ENCODE assay signal across 15 cellular contexts in the genomic region with DNA sequence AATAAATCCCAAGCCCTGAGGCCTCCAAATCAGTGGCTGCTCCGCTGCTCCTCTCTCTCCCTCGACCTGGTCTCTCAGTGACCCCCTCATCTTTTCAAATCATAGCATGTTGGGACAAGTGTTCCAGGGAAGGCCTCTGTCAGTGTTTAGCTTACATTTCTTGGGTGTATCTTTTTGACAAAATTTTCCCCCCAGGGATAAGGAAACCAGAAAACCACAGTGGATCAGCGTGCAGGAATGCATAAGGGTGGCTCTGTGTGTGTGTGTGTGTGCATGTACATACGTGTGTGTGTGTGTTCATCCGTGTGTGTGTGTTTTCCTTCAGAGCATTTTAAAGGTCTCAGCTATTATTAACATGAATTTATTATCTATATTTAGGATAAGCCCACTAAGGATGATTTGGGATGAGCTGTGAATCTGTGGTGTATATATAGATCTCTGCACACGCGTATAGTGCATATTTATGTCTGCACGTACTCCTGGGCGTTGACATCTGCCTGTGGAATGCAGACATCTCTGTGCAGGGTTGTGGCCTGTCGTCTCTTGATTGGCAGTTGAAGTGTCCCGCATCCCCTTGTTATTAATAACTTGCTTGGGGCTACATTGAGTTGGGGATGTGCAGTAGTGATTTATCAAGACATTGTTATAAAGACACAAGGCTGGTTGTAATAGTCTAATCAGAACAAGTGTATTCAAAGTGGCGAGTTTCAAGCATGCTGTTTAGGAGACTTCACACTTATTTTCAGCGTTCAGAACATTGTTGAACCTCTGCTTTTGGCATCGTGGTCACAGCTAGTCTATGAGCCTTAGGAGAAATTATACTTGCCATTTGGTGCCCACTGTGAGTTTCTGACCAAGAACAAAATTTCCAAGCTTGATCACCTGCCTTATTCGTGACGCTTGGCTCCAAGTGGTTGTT. TPM values are rescaled to one million over a fixed set of nuclear protein-coding genes. Genes with fewer than 3 reads are reported as not detected.
DNase-seq lines count a peak whose midpoint lies in the region; ATAC-seq, FAIRE-seq and TF ChIP-seq lines count a peak whose summit lies in the region.
"Had no signal": no experiment of that assay in that cellular context is flagged by ENCODE, and none has a peak within 500 bp of the region (broad histone marks: within the 10 kb centered on the region; RNA-seq: fewer than 3 reads in every experiment).

No MANE protein-coding gene starts in this region.

- no peak for DNase-seq in activated T-helper 2 cell treated with anti-CD3 and anti-CD28 coated beads, Interferon-gamma antibody, Interleukin-2, Interleukin-4, amounts not matched to agents 10 μg/mL and 5 μg/mL and 100 μg/mL, durations not matched to agents 14 hours and 24 hours and 36 hours (ENCODE audit: low spot score)
- peak; percentile 80 for DNase-seq in keratinocyte (ENCODE audit: low read depth, low spot score)
- no peak for DNase-seq in ACHN
- DNase-seq in stimulated activated effector memory CD8-positive, alpha-beta T cell treated with anti-CD3 and anti-CD28 coated beads, Interleukin-12 subunit alpha, Interleukin-12 subunit beta, amount 100 ng/mL, for 72 hours (ENCODE audit: low spot score in 2 of 2): no peak
- no peak for DNase-seq in activated CD4-positive, alpha-beta memory T cell treated with anti-CD3 and anti-CD28 coated beads, Interleukin-2, amount 10 ng/mL, durations not matched to agents 7 days and 5 days
- DNase-seq in LoVo (ENCODE audit: low spot score): no peak
- DNase-seq: activated effector memory CD4-positive, alpha-beta T cell treated with Interleukin-2 at 50 U/mL for 16 hours; caudate nucleus; NCI-H2029 treated with DMSO at 0.1 percent for 48 hours; NK-92 treated with Interleukin-12 subunit alpha and Interleukin-12 subunit beta, amount 100 ng/mL, for 24 hours; stimulated activated naive CD4-positive, alpha-beta T cell treated with Interleukin-2 at 50 U/mL for 16 hours; T-helper 1 cell had no signal

- TF ChIP-seq CTCF in keratinocyte (optimal IDR thresholded peaks at IDR 0.05 in 1 of 3, IDR thresholded peaks at IDR 0.05 in 1 of 3, conservative IDR thresholded peaks at IDR 0.05 in 1 of 3; ENCODE audit: extremely low read depth in 1 of 3, insufficient read depth in 2 of 3, low read length in 3 of 3): no peak

- peaks cover 94 to 100% (median 100%) of the 10 kb centered on the region in 10 experiments for H3K4me1 ChIP-seq in BLaER1 treated with 17β-estradiol and CSF1 and Interleukin-3, amounts not matched to agents 10 nM and 100 nM
- peaks cover 62% of the 10 kb centered on the region for H3K4me1 ChIP-seq in keratinocyte (ENCODE audit: control insufficient read depth, extremely low read depth, insufficient read depth, low read length)
- H3K4me1 ChIP-seq: prostate gland had no signal

- ATAC-seq in GM21737 (IDR thresholded peaks at IDR 0.05; ENCODE audit: unreplicated experiment): peak; percentile 5
- no peak for ATAC-seq in stimulated activated effector memory CD8-positive, alpha-beta T cell treated with anti-CD3 and anti-CD28 coated beads, Interleukin-12 subunit alpha, Interleukin-12 subunit beta, amount 100 ng/mL, for 72 hours

- intact Hi-C loops in activated T-helper 2 cell treated with anti-CD3 and anti-CD28 coated beads, Interferon-gamma antibody, Interleukin-2, Interleukin-4, amounts not matched to agents 10 μg/mL and 5 μg/mL and 100 μg/mL, durations not matched to agents 14 hours and 24 hours and 36 hours (cut with micrococcal nuclease): loop anchor here (10.0 kb wide), 1 partner anchor 152 kb away; no protein-coding TSS in a partner anchor

- peaks cover 1 to 89% (median 58%) of the 10 kb centered on the region in 11 experiments; a peak in 19 of 22 replicates for H4K20me1 ChIP-seq in BLaER1 treated with 17β-estradiol and CSF1 and Interleukin-3, amounts not matched to agents 10 nM and 100 nM
- no peaks in the 10 kb centered on the region for H4K20me1 ChIP-seq in keratinocyte (ENCODE audit: control insufficient read depth, extremely low read depth, insufficient read depth, low read length)

- H3K27ac ChIP-seq in BLaER1 treated with 17β-estradiol and CSF1 and Interleukin-3, amounts not matched to agents 10 nM and 100 nM: peak overlapping the region in 8 of 11 experiments; percentile 18 to 93 (median 82); a peak in 16 of 22 replicates
- peak overlapping the region; percentile 57 for H3K27ac ChIP-seq in keratinocyte (ENCODE audit: control insufficient read depth, insufficient read depth, low read length)
- H3K27ac ChIP-seq: prostate gland had no signal

- in situ Hi-C loops in ACHN (cut with HindIII; ENCODE audit: low pct_ligation_motif_present, low pct_unique_long_range_greater_than_20kb, low sequenced_read_pairs): no loop called here

- H3K4me2 ChIP-seq in BLaER1 treated with 17β-estradiol and CSF1 and Interleukin-3, amounts not matched to agents 10 nM and 100 nM: peak overlapping the region; percentile 68 to 99 (median 94)
- peak overlapping the region; percentile 83 for H3K4me2 ChIP-seq in keratinocyte (ENCODE audit: control insufficient read depth, extremely low read depth, insufficient read depth, low read depth, low read length)

- H3K9me3 ChIP-seq in BLaER1 treated with 17β-estradiol and CSF1 and Interleukin-3, amounts not matched to agents 10 nM and 100 nM (replicated peaks in 1 of 11): no peaks in the 10 kb centered on the region
- no peaks in the 10 kb centered on the region for H3K9me3 ChIP-seq in keratinocyte (ENCODE audit: control insufficient read depth, low read depth, low read length)
- H3K9me3 ChIP-seq: prostate gland had no signal

- H3K4me1 Mint-ChIP-seq in activated T-helper 2 cell treated with anti-CD3 and anti-CD28 coated beads, Interferon-gamma antibody, Interleukin-2, Interleukin-4, amounts not matched to agents 10 μg/mL and 5 μg/mL and 100 μg/mL, durations not matched to agents 14 hours and 24 hours and 36 hours (ENCODE audit: low read depth): peaks cover 72% of the 10 kb centered on the region
- peaks cover 86% of the 10 kb centered on the region for H3K4me1 Mint-ChIP-seq in stimulated activated effector memory CD8-positive, alpha-beta T cell treated with anti-CD3 and anti-CD28 coated beads, Interleukin-12 subunit alpha, Interleukin-12 subunit beta, amount 100 ng/mL, for 72 hours
- H3K4me1 Mint-ChIP-seq in activated CD4-positive, alpha-beta memory T cell treated with anti-CD3 and anti-CD28 coated beads, Interleukin-2, amount 10 ng/mL, durations not matched to agents 7 days and 5 days: peaks cover 54% of the 10 kb centered on the region

- FAIRE-seq in keratinocyte (lab: Jason Lieb, UNC): peak; percentile 87

- H3K9ac ChIP-seq in BLaER1 treated with 17β-estradiol and CSF1 and Interleukin-3, amounts not matched to agents 10 nM and 100 nM: peak overlapping the region in 8 of 11 experiments; percentile 16 to 83 (median 60); a peak in 13 of 22 replicates
- peak overlapping the region; percentile 40 for H3K9ac ChIP-seq in keratinocyte (ENCODE audit: control insufficient read depth, extremely low read depth, insufficient read depth, low read length)

- no peak overlapping the region for H2AFZ ChIP-seq in keratinocyte (ENCODE audit: control insufficient read depth, low read length)

- no peak overlapping the region for H3K4me3 Mint-ChIP-seq in activated T-helper 2 cell treated with anti-CD3 and anti-CD28 coated beads, Interferon-gamma antibody, Interleukin-2, Interleukin-4, amounts not matched to agents 10 μg/mL and 5 μg/mL and 100 μg/mL, durations not matched to agents 14 hours and 24 hours and 36 hours (ENCODE audit: low read depth)
- H3K4me3 Mint-ChIP-seq in stimulated activated effector memory CD8-positive, alpha-beta T cell treated with anti-CD3 and anti-CD28 coated beads, Interleukin-12 subunit alpha, Interleukin-12 subunit beta, amount 100 ng/mL, for 72 hours: no peak overlapping the region
- H3K4me3 Mint-ChIP-seq in activated CD4-positive, alpha-beta memory T cell treated with anti-CD3 and anti-CD28 coated beads, Interleukin-2, amount 10 ng/mL, durations not matched to agents 7 days and 5 days: no peak overlapping the region

- CTCF ChIA-PET in activated CD4-positive, alpha-beta memory T cell treated with anti-CD3 and anti-CD28 coated beads, Interleukin-2, amount 10 ng/mL, durations not matched to agents 7 days and 5 days (lab: Charles Lee): interaction anchor here (1.7 to 1.9 kb wide), 2 partner anchors 13 to 15 kb away, joined by 5 to 9 read pairs; no protein-coding TSS in a partner anchor

- H3K4me3 ChIP-seq in BLaER1 treated with 17β-estradiol and CSF1 and Interleukin-3, amounts not matched to agents 10 nM and 100 nM: peak overlapping the region in 3 of 10 experiments; percentile 18 to 50 (median 37); a peak in 4 of 20 replicates
- peak overlapping the region in 2 of 3 experiments; percentile 34 to 43 for H3K4me3 ChIP-seq in keratinocyte (ENCODE audit: control insufficient read depth in 2 of 3, extremely low read depth in 1 of 3, insufficient read depth in 2 of 3, low read depth in 1 of 3, low read length in 3 of 3)
- H3K4me3 ChIP-seq: prostate gland had no signal

- H3K79me2 ChIP-seq in keratinocyte (ENCODE audit: control insufficient read depth, insufficient read depth, low read length): peaks cover 81% of the 10 kb centered on the region

- dilution Hi-C loops in keratinocyte (cut with MboI; ENCODE audit: extremely low pct_ligation_motif_present, low sequenced_read_pairs): no loop called here

- H3K36me3 Mint-ChIP-seq in activated T-helper 2 cell treated with anti-CD3 and anti-CD28 coated beads, Interferon-gamma antibody, Interleukin-2, Interleukin-4, amounts not matched to agents 10 μg/mL and 5 μg/mL and 100 μg/mL, durations not matched to agents 14 hours and 24 hours and 36 hours (ENCODE audit: low read depth): peaks cover 20% of the 10 kb centered on the region
- H3K36me3 Mint-ChIP-seq in stimulated activated effector memory CD8-positive, alpha-beta T cell treated with anti-CD3 and anti-CD28 coated beads, Interleukin-12 subunit alpha, Interleukin-12 subunit beta, amount 100 ng/mL, for 72 hours: no peaks in the 10 kb centered on the region
- H3K36me3 Mint-ChIP-seq in activated CD4-positive, alpha-beta memory T cell treated with anti-CD3 and anti-CD28 coated beads, Interleukin-2, amount 10 ng/mL, durations not matched to agents 7 days and 5 days (ENCODE audit: low read depth): peaks cover 4% of the 10 kb centered on the region

- H3K9me3 Mint-ChIP-seq in activated T-helper 2 cell treated with anti-CD3 and anti-CD28 coated beads, Interferon-gamma antibody, Interleukin-2, Interleukin-4, amounts not matched to agents 10 μg/mL and 5 μg/mL and 100 μg/mL, durations not matched to agents 14 hours and 24 hours and 36 hours: no peaks in the 10 kb centered on the region
- no peaks in the 10 kb centered on the region for H3K9me3 Mint-ChIP-seq in stimulated activated effector memory CD8-positive, alpha-beta T cell treated with anti-CD3 and anti-CD28 coated beads, Interleukin-12 subunit alpha, Interleukin-12 subunit beta, amount 100 ng/mL, for 72 hours
- H3K9me3 Mint-ChIP-seq in activated CD4-positive, alpha-beta memory T cell treated with anti-CD3 and anti-CD28 coated beads, Interleukin-2, amount 10 ng/mL, durations not matched to agents 7 days and 5 days: no peaks in the 10 kb centered on the region

- H3K27ac Mint-ChIP-seq in activated T-helper 2 cell treated with anti-CD3 and anti-CD28 coated beads, Interferon-gamma antibody, Interleukin-2, Interleukin-4, amounts not matched to agents 10 μg/mL and 5 μg/mL and 100 μg/mL, durations not matched to agents 14 hours and 24 hours and 36 hours: peak overlapping the region; percentile 42
- no peak overlapping the region for H3K27ac Mint-ChIP-seq in stimulated activated effector memory CD8-positive, alpha-beta T cell treated with anti-CD3 and anti-CD28 coated beads, Interleukin-12 subunit alpha, Interleukin-12 subunit beta, amount 100 ng/mL, for 72 hours
- H3K27ac Mint-ChIP-seq in activated CD4-positive, alpha-beta memory T cell treated with anti-CD3 and anti-CD28 coated beads, Interleukin-2, amount 10 ng/mL, durations not matched to agents 7 days and 5 days: no peak overlapping the region

- H3K27me3 ChIP-seq in BLaER1 treated with 17β-estradiol and CSF1 and Interleukin-3, amounts not matched to agents 10 nM and 100 nM: no peaks in the 10 kb centered on the region
- no peaks in the 10 kb centered on the region for H3K27me3 ChIP-seq in keratinocyte (ENCODE audit: control insufficient read depth, extremely low read depth, insufficient read depth, low read length)

- POLR2A ChIA-PET in activated CD4-positive, alpha-beta memory T cell treated with anti-CD3 and anti-CD28 coated beads, Interleukin-2, amount 10 ng/mL, durations not matched to agents 7 days and 5 days (lab: Charles Lee): interaction anchor here (1.1 to 1.6 kb wide), 3 partner anchors 10 to 38 kb away, joined by 3 to 11 read pairs (median 4); no protein-coding TSS in a partner anchor

- H3K36me3 ChIP-seq in BLaER1 treated with 17β-estradiol and CSF1 and Interleukin-3, amounts not matched to agents 10 nM and 100 nM: peaks cover 0 to 17% (median 0%) of the 10 kb centered on the region in 11 experiments; a peak in 5 of 22 replicates
- H3K36me3 ChIP-seq in keratinocyte (ENCODE audit: control insufficient read depth in 2 of 2, extremely low read depth in 1 of 2, insufficient read depth in 2 of 2, low read length in 2 of 2): peaks cover 7 to 8% of the 10 kb centered on the region in 2 experiments
- H3K36me3 ChIP-seq: prostate gland had no signal

- no peaks in the 10 kb centered on the region for H3K27me3 Mint-ChIP-seq in activated T-helper 2 cell treated with anti-CD3 and anti-CD28 coated beads, Interferon-gamma antibody, Interleukin-2, Interleukin-4, amounts not matched to agents 10 μg/mL and 5 μg/mL and 100 μg/mL, durations not matched to agents 14 hours and 24 hours and 36 hours (ENCODE audit: low read depth)
- no peaks in the 10 kb centered on the region for H3K27me3 Mint-ChIP-seq in activated CD4-positive, alpha-beta memory T cell treated with anti-CD3 and anti-CD28 coated beads, Interleukin-2, amount 10 ng/mL, durations not matched to agents 7 days and 5 days

- peaks cover 8% of the 10 kb centered on the region for H3K9me1 ChIP-seq in keratinocyte (ENCODE audit: control insufficient read depth, extremely low read depth, insufficient read depth, low read length)

RNA-seq across cellular contexts. Expression of a gene that starts 55.6 kb away (rescaled TPM):
- 58.9 and 59.3 TPM in 2 replicates for total RNA-seq in activated T-helper 2 cell treated with anti-CD3 and anti-CD28 coated beads, Interferon-gamma antibody, Interleukin-2, Interleukin-4, amounts not matched to agents 10 μg/mL and 5 μg/mL and 100 μg/mL, durations not matched to agents 14 hours and 24 hours and 36 hours
- 58.8 to 106 TPM (median 61.7 TPM) in 3 replicates for polyA plus RNA-seq in keratinocyte
- 18.4 TPM for polyA plus RNA-seq in keratinocyte (2011; ENCODE audit: low read depth)
- polyA plus RNA-seq in keratinocyte (2011; cell fraction: cytosol; rRNA removed): 34.0 and 45.9 TPM in 2 replicates
- polyA plus RNA-seq in keratinocyte (2011; cell fraction: nucleus; rRNA removed): 193 and 203 TPM in 2 replicates
- 36.1 and 114 TPM in 2 replicates for polyA plus RNA-seq in keratinocyte (2012; ENCODE audit: low replicate concordance)
- polyA minus RNA-seq in keratinocyte: 68.8 to 84.1 TPM (median 73.4 TPM) in 3 replicates
- polyA minus RNA-seq in keratinocyte (2011; cell fraction: cytosol; rRNA and poly(A)+ RNA removed): 80.0 TPM
- polyA minus RNA-seq in keratinocyte (2011; cell fraction: nucleus; rRNA and poly(A)+ RNA removed): 166 and 226 TPM in 2 replicates
- total RNA-seq in activated CD4-positive, alpha-beta memory T cell treated with anti-CD3 and anti-CD28 coated beads, Interleukin-2, amount 10 ng/mL, durations not matched to agents 7 days and 5 days: 10 to 100 TPM; 18.7 to 19.1 TPM
